ENCODE assay signal across 9 cellular contexts in the genomic region with DNA sequence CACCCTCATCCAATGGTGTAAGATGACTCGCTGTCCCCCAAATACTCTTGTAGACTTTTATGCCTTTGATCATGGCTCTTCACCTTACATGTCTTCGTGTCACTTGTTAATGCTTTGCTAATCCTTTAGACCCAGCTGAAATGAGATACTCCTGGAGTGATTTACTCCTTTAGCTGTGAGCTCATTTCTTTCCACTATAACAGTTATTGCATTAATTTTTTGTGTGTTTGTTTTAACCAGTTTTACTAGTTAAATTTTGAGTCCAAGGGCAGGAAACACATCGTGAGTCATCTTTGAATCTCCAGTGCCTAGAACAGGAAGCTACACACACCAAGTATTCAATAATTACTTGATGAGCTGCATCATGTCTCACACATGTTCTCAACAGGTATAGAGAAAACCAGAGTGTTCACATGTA. TPM values are rescaled to one million over a fixed set of nuclear protein-coding genes. Genes with fewer than 3 reads are reported as not detected.
A peak's percentile ranks its signal among the peaks of the same experiment; 100 is the strongest.
DNase-seq lines count a peak whose midpoint lies in the region; ATAC-seq and TF ChIP-seq lines count a peak whose summit lies in the region.
"Had no signal": no experiment of that assay in that cellular context is flagged by ENCODE, and none has a peak within 500 bp of the region (broad histone marks: within the 10 kb centered on the region; RNA-seq: fewer than 3 reads in every experiment).

No MANE protein-coding gene starts in this region.

- H2AK5ac ChIP-seq in neuronal stem cell (ENCODE audit: low read depth, low read length): no peak overlapping the region

- intact Hi-C loops in activated naive CD4-positive, alpha-beta T cell treated with anti-CD3 and anti-CD28 coated beads for 36 hours (cut with micrococcal nuclease): no loop called here
- intact Hi-C loops in esophagus squamous epithelium (cut with DNase I): no loop called here
- intact Hi-C loops in upper lobe of right lung (cut with DNase I): no loop called here

- H3K4me1 Mint-ChIP-seq in activated naive CD4-positive, alpha-beta T cell treated with anti-CD3 and anti-CD28 coated beads for 36 hours (ENCODE audit: low read depth): peaks cover 62% of the 10 kb centered on the region

- H3K9ac ChIP-seq in neuronal stem cell (ENCODE audit: low read depth, low read length, poor library complexity): no peak overlapping the region

- H3K27ac ChIP-seq in esophagus squamous epithelium (peak overlapping the region; percentile 60 to 81 (median 78)), upper lobe of right lung (peak overlapping the region; percentile 42), substantia nigra (ENCODE audit: low read depth, low read length, poor library complexity, severe bottlenecking) (no peak overlapping the region), neuronal stem cell (replicated peaks; ENCODE audit: low read length) (no peak overlapping the region)

- no peak overlapping the region for H3K23ac ChIP-seq in neuronal stem cell (ENCODE audit: low read depth, low read length, poor library complexity)

- TF ChIP-seq CTCF in esophagus squamous epithelium (IDR thresholded peaks at IDR 0.05): no peak
- TF ChIP-seq CTCF in upper lobe of right lung (IDR thresholded peaks at IDR 0.05): no peak

- H3K4me2 ChIP-seq in neuronal stem cell (ENCODE audit: insufficient read depth, low read length, poor library complexity, severe bottlenecking): no peak overlapping the region

- H3K36me3 Mint-ChIP-seq in activated naive CD4-positive, alpha-beta T cell treated with anti-CD3 and anti-CD28 coated beads for 36 hours (ENCODE audit: low read depth): peaks cover 3% of the 10 kb centered on the region

- H3K36me3 ChIP-seq in esophagus squamous epithelium (no peaks in the 10 kb centered on the region), upper lobe of right lung (no peaks in the 10 kb centered on the region), neuronal stem cell (replicated peaks in 1 of 2; ENCODE audit: control insufficient read depth in 2 of 2, insufficient read depth in 2 of 2, low read length in 2 of 2) (peaks cover 0 to 19% of the 10 kb centered on the region in 2 donors)

- no peak for TF ChIP-seq POLR2A in esophagus squamous epithelium (IDR thresholded peaks at IDR 0.05)

- CTCF ChIA-PET in activated naive CD4-positive, alpha-beta T cell treated with anti-CD3 and anti-CD28 coated beads for 36 hours (lab: Charles Lee): interaction anchor here (0.6 to 9.9 kb wide), 9 partner anchors 8 to 290 kb away, joined by 3 to 142 read pairs (median 5); a partner anchor contains a TSS

- no peaks in the 10 kb centered on the region for H3K9me3 Mint-ChIP-seq in activated naive CD4-positive, alpha-beta T cell treated with anti-CD3 and anti-CD28 coated beads for 36 hours

- peak overlapping the region; percentile 46 for H3K4me3 Mint-ChIP-seq in activated naive CD4-positive, alpha-beta T cell treated with anti-CD3 and anti-CD28 coated beads for 36 hours

- no peak overlapping the region for H2BK120ac ChIP-seq in neuronal stem cell (ENCODE audit: low read depth, low read length)

- H2BK12ac ChIP-seq in neuronal stem cell (ENCODE audit: low read length): no peak overlapping the region

- H3K4me3 ChIP-seq in esophagus squamous epithelium: no peak overlapping the region
- no peak overlapping the region for H3K4me3 ChIP-seq in upper lobe of right lung
- H3K4me3 ChIP-seq in neuronal stem cell (ENCODE audit: low read length in 2 of 2): no peak overlapping the region

- H3K4ac ChIP-seq in neuronal stem cell (ENCODE audit: low read length): no peak overlapping the region

- DNase-seq in activated naive CD4-positive, alpha-beta T cell treated with anti-CD3 and anti-CD28 coated beads for 36 hours: peak; percentile 41
- no peak for DNase-seq in activated naive CD4-positive, alpha-beta T cell treated with anti-CD3 and anti-CD28 coated beads, Interleukin-2, amount 50 U/mL, for 16 hours
- DNase-seq in RKO (ENCODE audit: low spot score): peak; percentile 49
- no peak for DNase-seq in esophagus squamous epithelium (lab: John Stamatoyannopoulos, UW)
- no peak for DNase-seq in upper lobe of right lung
- DNase-seq in substantia nigra (lab: John Stamatoyannopoulos, UW): no peak
- DNase-seq in neuronal stem cell (ENCODE audit: low spot score): no peak
- DNase-seq: NCI-H69 had no signal

- H4K8ac ChIP-seq in neuronal stem cell (ENCODE audit: low read depth, low read length): no peak overlapping the region

- H2BK15ac ChIP-seq in neuronal stem cell (ENCODE audit: low read length): no peak overlapping the region

- H3K14ac ChIP-seq in neuronal stem cell (ENCODE audit: low read length): no peak overlapping the region

- ATAC-seq in upper lobe of right lung (no peak), GM19397 (IDR thresholded peaks at IDR 0.05; ENCODE audit: unreplicated experiment) (no peak)

- no peak overlapping the region for H2BK5ac ChIP-seq in neuronal stem cell (ENCODE audit: low read length)

- H2AFZ ChIP-seq in neuronal stem cell (ENCODE audit: low read length): no peak overlapping the region

- no peak overlapping the region for H4K91ac ChIP-seq in neuronal stem cell (ENCODE audit: low read depth, low read length, poor library complexity)

- H3K18ac ChIP-seq in neuronal stem cell (ENCODE audit: low read length): no peak overlapping the region

- H3K27ac Mint-ChIP-seq in activated naive CD4-positive, alpha-beta T cell treated with anti-CD3 and anti-CD28 coated beads for 36 hours: peak overlapping the region; percentile 98

- 24 to 41% methylated on average over 3 of the region's 3 CpGs for WGBS in esophagus squamous epithelium, 2 donors
- no CpG with 5 or more reads among the region's 3 CpGs for WGBS in neuronal stem cell (ENCODE audit: extremely low coverage in 2 of 2, insufficient read length in 2 of 2, insufficient replicate concordance in 1 of 2), 2 donors

- H3K4me1 ChIP-seq in esophagus squamous epithelium: peaks cover 18 to 63% (median 22%) of the 10 kb centered on the region in 3 donors
- H3K4me1 ChIP-seq in upper lobe of right lung: peaks cover 20% of the 10 kb centered on the region
- peaks cover 0 to under 1% of the 10 kb centered on the region in 2 donors for H3K4me1 ChIP-seq in neuronal stem cell (ENCODE audit: control insufficient read depth in 2 of 2, insufficient read depth in 1 of 2, low read depth in 1 of 2, low read length in 2 of 2)

- no peaks in the 10 kb centered on the region for H3K27me3 Mint-ChIP-seq in activated naive CD4-positive, alpha-beta T cell treated with anti-CD3 and anti-CD28 coated beads for 36 hours (ENCODE audit: low read depth)

- H3K27me3 ChIP-seq in esophagus squamous epithelium (no peaks in the 10 kb centered on the region), upper lobe of right lung (no peaks in the 10 kb centered on the region), neuronal stem cell (ENCODE audit: control insufficient read depth in 3 of 3, insufficient read depth in 3 of 3, low read depth in 1 of 3, low read length in 3 of 3) (peaks cover 0 to 2% (median 0%) of the 10 kb centered on the region in 3 experiments)

- no peaks in the 10 kb centered on the region for H3K9me3 ChIP-seq in esophagus squamous epithelium
- H3K9me3 ChIP-seq in upper lobe of right lung: no peaks in the 10 kb centered on the region
- H3K9me3 ChIP-seq in neuronal stem cell (replicated peaks in 1 of 2; ENCODE audit: control insufficient read depth in 2 of 2, insufficient read depth in 1 of 2, low read depth in 1 of 2, low read length in 2 of 2): no peaks in the 10 kb centered on the region

- H3K79me1 ChIP-seq in neuronal stem cell (ENCODE audit: low read depth, low read length): no peaks in the 10 kb centered on the region

RNA-seq across cellular contexts. Expression of a gene that starts 6.5 kb away (rescaled TPM):
- 10 to 100 TPM; 51.2 to 52.3 TPM for total RNA-seq in activated naive CD4-positive, alpha-beta T cell treated with anti-CD3 and anti-CD28 coated beads for 36 hours
- 10 to 100 TPM; 29.9 to 35.5 (median 33.5) TPM for total RNA-seq in esophagus squamous epithelium
- 36.0 TPM for total RNA-seq in upper lobe of right lung
- polyA plus RNA-seq in neuronal stem cell (2013, experiment 1 of 2): 40.2 TPM
- polyA plus RNA-seq in neuronal stem cell (2013, experiment 2 of 2): 39.4 TPM

RNA-seq across cellular contexts. Expression of a gene that starts 27.2 kb away (rescaled TPM):
- 10 to 100 TPM; 34.2 to 41.9 TPM for total RNA-seq in activated naive CD4-positive, alpha-beta T cell treated with anti-CD3 and anti-CD28 coated beads for 36 hours
- total RNA-seq in esophagus squamous epithelium (10 to 100 TPM in 3 of 4 donors, 1 to 10 TPM in 1; 6.6 to 24.0 (median 15.6) TPM), upper lobe of right lung (133 TPM)
- polyA plus RNA-seq in neuronal stem cell (2013, experiment 1 of 2): 23.0 TPM
- polyA plus RNA-seq in neuronal stem cell (2013, experiment 2 of 2): 23.4 TPM

Comparison
In these comparisons a context has a peak if more than half of its experiments do, and no peak if none do; other contexts are left out.
1. DNase-seq: peak in activated naive CD4-positive, alpha-beta T cell treated with anti-CD3 and anti-CD28 coated beads for 36 hours (single experiment) and RKO (single experiment); none in activated naive CD4-positive, alpha-beta T cell treated with anti-CD3 and anti-CD28 coated beads, Interleukin-2, amount 50 U/mL, for 16 hours (single experiment), esophagus squamous epithelium (single experiment), upper lobe of right lung (single experiment), substantia nigra (0 of 49) and neuronal stem cell (single experiment).
2. H3K27ac ChIP-seq: peak in esophagus squamous epithelium (4 of 4) and upper lobe of right lung (single experiment); none in substantia nigra (single experiment) and neuronal stem cell (single experiment).